In genomic region chr7:38398725-38399321, GRCh38 we compare ENCODE assay signal across 8 cellular contexts.
DNase-seq lines count a peak whose midpoint lies in the region; ATAC-seq, FAIRE-seq and TF ChIP-seq lines count a peak whose summit lies in the region.

No MANE protein-coding gene starts in this region.

- H4K20me1 ChIP-seq in hepatocyte (ENCODE audit: insufficient read depth, poor library complexity, severe bottlenecking): no peaks in the 10 kb centered on the region

- intact Hi-C loops in ascending aorta (cut with DNase I): loop anchor here (2.0 to 5.0 kb wide), 2 partner anchors 262 to 348 kb away; no protein-coding TSS in a partner anchor

- ATAC-seq in A549: peak; percentile 76 to 86
- ATAC-seq in SK-N-SH treated with all-trans-retinoic acid at 6 μM for 48 hours: peak; percentile 90
- no peak for ATAC-seq in HG03159 (IDR thresholded peaks at IDR 0.05; ENCODE audit: unreplicated experiment)

- TF ChIP-seq CTCF in A549 (IDR thresholded peaks at IDR 0.05): peak; percentile 90
- peak; percentile 73 for TF ChIP-seq CTCF in GM13976 (IDR thresholded peaks at IDR 0.05; ENCODE audit: borderline replicate concordance, control extremely low read depth, extremely low read depth, insufficient read depth, missing control alignments)
- peak; percentile 37 to 84 (median 72) for TF ChIP-seq CTCF in ascending aorta (IDR thresholded peaks at IDR 0.05)
- TF ChIP-seq CTCF in hepatocyte (IDR thresholded peaks at IDR 0.05; ENCODE audit: poor library complexity): peak; percentile 97

- H2AFZ ChIP-seq in hepatocyte: no peak overlapping the region

- FAIRE-seq in A549 (lab: Jason Lieb, UNC): no peak
- FAIRE-seq in HTR-8/SVneo (lab: Jason Lieb, UNC): no peak

- TF ChIP-seq EP300 in A549 (IDR thresholded peaks at IDR 0.05): no peak

- no peaks in the 10 kb centered on the region for H3K9me2 ChIP-seq in hepatocyte (replicated peaks; ENCODE audit: insufficient read depth)

- DNase-seq in A549 (ENCODE audit: low read depth in 1 of 2, low spot score in 1 of 2) (peak; percentile 25 to 53), GM13976 (ENCODE audit: low spot score) (peak; percentile 57), HTR-8/SVneo (ENCODE audit: insufficient read length, low spot score) (peak; percentile 41), ascending aorta (ENCODE audit: low spot score in 2 of 2) (peak in 1 of 2 donors; percentile 65), hepatocyte (ENCODE audit: low spot score) (peak; percentile 69)
- DNase-seq in stimulated activated CD4-positive, alpha-beta T cell treated with anti-CD3 and anti-CD28 coated beads, Interleukin-12 subunit alpha, Interleukin-12 subunit beta, amount 100 ng/mL, for 24 hours (ENCODE audit: low read depth in 2 of 2): peak; percentile 17 to 28

- H3K36me3 ChIP-seq in ascending aorta (no peaks in the 10 kb centered on the region), hepatocyte (replicated peaks; ENCODE audit: insufficient read depth, low read depth) (no peaks in the 10 kb centered on the region)

- H3K4me1 ChIP-seq in A549 (no peaks in the 10 kb centered on the region), ascending aorta (no peaks in the 10 kb centered on the region), hepatocyte (ENCODE audit: insufficient read depth) (no peaks in the 10 kb centered on the region)

- WGBS in A549 (ENCODE audit: missing lambda C conversion rate): 9% methylated on average over 9 of the region's 9 CpGs
- WGBS in hepatocyte (ENCODE audit: low lambda C conversion rate, missing lambda C conversion rate): 7% methylated on average over 9 of the region's 9 CpGs

- H3K4me3 ChIP-seq in A549 (no peak overlapping the region), ascending aorta (no peak overlapping the region), hepatocyte (no peak overlapping the region)

- H3K79me2 ChIP-seq in hepatocyte: no peaks in the 10 kb centered on the region

- H3K9me3 ChIP-seq in A549: peaks cover 2% of the 10 kb centered on the region; the same call in 1 of the 3 replicates
- no peaks in the 10 kb centered on the region for H3K9me3 ChIP-seq in ascending aorta
- no peaks in the 10 kb centered on the region for H3K9me3 ChIP-seq in hepatocyte (ENCODE audit: low read depth)

- H3K27me3 ChIP-seq in ascending aorta (no peaks in the 10 kb centered on the region), hepatocyte (no peaks in the 10 kb centered on the region)

- POLR2A ChIA-PET in A549 (lab: Yijun Ruan, JAX): no interaction called here

- in situ Hi-C loops in GM13976 (cut with MboI; ENCODE audit: low sequenced_read_pairs, unreplicated experiment): no loop called here

- peak; percentile 74 to 76 for TF ChIP-seq RAD21 in A549 (conservative IDR thresholded peaks at IDR 0.05 in 1 of 2, IDR thresholded peaks at IDR 0.05 in 1 of 2)

- CTCF ChIA-PET in A549 (lab: Yijun Ruan, JAX): interaction anchor here (0.6 to 2.0 kb wide), 20 partner anchors 8 to 1119 kb away, joined by 3 to 14 read pairs (median 3); no protein-coding TSS in a partner anchor

- H3K4me2 ChIP-seq in A549: no peak overlapping the region
- H3K4me2 ChIP-seq in hepatocyte: peak overlapping the region; percentile 57

- no peak for TF ChIP-seq POLR2A in A549 (IDR thresholded peaks at IDR 0.05; ENCODE audit: low read length)

- no peak overlapping the region for H3K27ac ChIP-seq in A549
- no peak overlapping the region for H3K27ac ChIP-seq in ascending aorta
- no peak overlapping the region for H3K27ac ChIP-seq in hepatocyte

TF ChIP-seq in A549, 52 proteins besides CTCF, POLR2A, EP300 and RAD21:
- TF ChIP-seq ZFP36 (IDR thresholded peaks at IDR 0.05; ENCODE audit: borderline replicate concordance, partially characterized antibody) (no peak), RCOR1 (IDR thresholded peaks at IDR 0.05; ENCODE audit: low read depth, low read length) (no peak), SMC3 (IDR thresholded peaks at IDR 0.05) (peak; percentile 72)

TF ChIP-seq in SK-N-SH treated with all-trans-retinoic acid at 6 μM for 48 hours, 23 proteins besides CTCF, POLR2A, EP300 and RAD21:
- TF ChIP-seq BACH2 (CRISPR knock-in tag; IDR thresholded peaks at IDR 0.05; ENCODE audit: borderline replicate concordance) (no peak), ESRRG (CRISPR knock-in tag; IDR thresholded peaks at IDR 0.05) (no peak), PATZ1 (CRISPR knock-in tag; IDR thresholded peaks at IDR 0.05; ENCODE audit: borderline replicate concordance) (no peak), TCF4 (CRISPR knock-in tag; IDR thresholded peaks at IDR 0.05; ENCODE audit: borderline replicate concordance) (no peak), ZFP30 (CRISPR knock-in tag; IDR thresholded peaks at IDR 0.05) (no peak), ISL1 (CRISPR knock-in tag; IDR thresholded peaks at IDR 0.05) (no peak), CSRNP3 (CRISPR knock-in tag; IDR thresholded peaks at IDR 0.05) (no peak), CREB5 (CRISPR knock-in tag; IDR thresholded peaks at IDR 0.05; ENCODE audit: low read depth) (no peak), PPARA (CRISPR knock-in tag; IDR thresholded peaks at IDR 0.05; ENCODE audit: borderline replicate concordance) (no peak), ZNF70 (CRISPR knock-in tag; IDR thresholded peaks at IDR 0.05) (no peak), POU6F1 (CRISPR knock-in tag; IDR thresholded peaks at IDR 0.05; ENCODE audit: borderline replicate concordance, low read depth) (no peak), TOX (CRISPR knock-in tag; IDR thresholded peaks at IDR 0.05; ENCODE audit: borderline replicate concordance) (no peak), SNAI2 (CRISPR knock-in tag; IDR thresholded peaks at IDR 0.05) (no peak), ZC3H10 (CRISPR knock-in tag; IDR thresholded peaks at IDR 0.05) (no peak), ZFP3 (CRISPR knock-in tag; IDR thresholded peaks at IDR 0.05) (no peak), OSR1 (CRISPR knock-in tag; IDR thresholded peaks at IDR 0.05) (no peak), GLIS3 (CRISPR knock-in tag; IDR thresholded peaks at IDR 0.05) (no peak)
